Comparison of ENCODE assay signal across 14 cellular contexts in the genomic region with DNA sequence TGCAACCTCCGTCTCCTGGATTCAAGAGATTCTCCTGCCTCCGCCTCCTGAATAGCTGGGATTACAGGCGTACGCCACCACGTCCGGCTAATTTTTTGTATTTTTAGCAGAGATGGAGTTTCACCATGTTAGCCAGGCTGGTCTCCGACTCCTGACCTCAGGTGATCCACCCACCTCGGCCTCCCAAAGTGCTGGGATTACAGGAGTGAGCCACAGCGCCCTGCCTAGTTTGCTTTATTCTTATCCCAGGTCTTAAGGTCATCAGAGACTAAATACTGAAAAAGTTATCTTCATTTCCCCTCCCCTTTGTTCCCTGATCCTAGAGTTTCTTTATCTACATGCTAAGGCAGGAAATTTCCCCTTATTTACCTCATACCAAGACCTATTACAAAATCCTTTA. TPM values are rescaled to one million over a fixed set of nuclear protein-coding genes. Genes with fewer than 3 reads are reported as not detected.
"Had no signal": no experiment of that assay in that cellular context is flagged by ENCODE, and none has a peak within 500 bp of the region (broad histone marks: within the 10 kb centered on the region; RNA-seq: fewer than 3 reads in every experiment).

No MANE protein-coding gene starts in this region.

RNA-seq across cellular contexts. Expression of a gene that starts 6.0 kb away (rescaled TPM):
- total RNA-seq: stomach, subcutaneous adipose tissue, temporal lobe, testis, thoracic aorta, thyroid gland, tibial nerve, transverse colon, upper lobe of left lung, upper lobe of right lung, ureter, urinary bladder, uterus, vagina had no signal

RNA-seq across cellular contexts. Expression of a gene that starts 10.4 kb away (rescaled TPM):
- total RNA-seq: stomach, subcutaneous adipose tissue, temporal lobe, testis, thoracic aorta, thyroid gland, tibial nerve, transverse colon, upper lobe of left lung, upper lobe of right lung, ureter, urinary bladder, uterus, vagina had no signal

RNA-seq across cellular contexts. Expression of a gene that starts 33.0 kb away (rescaled TPM):
- total RNA-seq: stomach, subcutaneous adipose tissue, thoracic aorta, thyroid gland, tibial nerve, transverse colon, upper lobe of left lung, upper lobe of right lung, ureter, uterus, vagina had no signal

RNA-seq across cellular contexts. Expression of a gene that starts 36.8 kb away (rescaled TPM):
- total RNA-seq: stomach, subcutaneous adipose tissue, temporal lobe, thoracic aorta, thyroid gland, transverse colon, upper lobe of left lung, upper lobe of right lung, ureter, urinary bladder, uterus, vagina had no signal

RNA-seq across cellular contexts. Expression of a gene that starts 48.3 kb away (rescaled TPM):
- total RNA-seq: stomach, subcutaneous adipose tissue, thoracic aorta, thyroid gland, tibial nerve, transverse colon, upper lobe of left lung, upper lobe of right lung, ureter, urinary bladder had no signal
